Comparison of ENCODE assay signal across 21 cellular contexts in the genomic region with DNA sequence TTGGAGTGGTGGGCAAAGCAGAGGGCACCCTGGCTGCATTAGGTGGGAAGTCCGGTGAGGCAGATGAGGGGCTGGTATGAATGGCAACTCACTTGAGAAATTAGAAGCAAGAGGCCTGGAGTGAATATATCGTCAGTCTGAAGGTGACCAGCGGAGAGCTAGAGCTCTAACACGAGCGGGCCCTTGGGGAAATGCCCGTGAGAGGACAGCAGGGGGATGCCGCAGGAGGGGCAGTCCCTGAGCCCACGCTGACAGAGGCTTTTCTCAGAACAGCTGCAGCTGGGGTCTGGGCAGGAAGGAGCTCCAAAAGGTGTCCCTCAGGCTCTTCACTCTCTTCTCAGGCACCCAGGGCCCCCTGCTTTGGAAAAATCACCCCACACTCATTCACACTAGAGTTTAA. TPM values are rescaled to one million over a fixed set of nuclear protein-coding genes. Genes with fewer than 3 reads are reported as not detected.
DNase-seq lines count a peak whose midpoint lies in the region; ATAC-seq and TF ChIP-seq lines count a peak whose summit lies in the region.
"Had no signal": no experiment of that assay in that cellular context is flagged by ENCODE, and none has a peak within 500 bp of the region (broad histone marks: within the 10 kb centered on the region; RNA-seq: fewer than 3 reads in every experiment).

No MANE protein-coding gene starts in this region.

- ATAC-seq in HG03432 (IDR thresholded peaks at IDR 0.05; ENCODE audit: unreplicated experiment), result peak; percentile 33
- no peak for ATAC-seq in natural killer cell
- ATAC-seq: K562, Right ventricle myocardium inferior had no signal

- no peaks in the 10 kb centered on the region for H3K27me3 ChIP-seq in BLaER1
- no peaks in the 10 kb centered on the region for H3K27me3 ChIP-seq in neutrophil
- H3K27me3 ChIP-seq in ascending aorta, result no peaks in the 10 kb centered on the region

- TF ChIP-seq CTCF in GM13977 (IDR thresholded peaks at IDR 0.05; ENCODE audit: extremely low read depth, insufficient read depth, missing control alignments), result no peak
- no peak for TF ChIP-seq CTCF in neutrophil (IDR thresholded peaks at IDR 0.05)
- no peak for TF ChIP-seq CTCF in ascending aorta (IDR thresholded peaks at IDR 0.05)
- no peak for TF ChIP-seq CTCF in natural killer cell (IDR thresholded peaks at IDR 0.05)

- H3K9ac ChIP-seq in BLaER1, result peak overlapping the region; percentile 45; the same call in 1 of the 2 replicates

- no peak overlapping the region for H3K27ac Mint-ChIP-seq in natural killer cell

- peak overlapping the region; percentile 83 for H3K4me2 ChIP-seq in BLaER1
- H3K4me2 ChIP-seq: PC-9 had no signal

- H3K9me3 Mint-ChIP-seq in natural killer cell, result no peaks in the 10 kb centered on the region

- H3K36me3 ChIP-seq in BLaER1, result no peaks in the 10 kb centered on the region
- H3K36me3 ChIP-seq in neutrophil, result no peaks in the 10 kb centered on the region
- H3K36me3 ChIP-seq in ascending aorta, result no peaks in the 10 kb centered on the region

- no peaks in the 10 kb centered on the region for H4K20me1 ChIP-seq in BLaER1

- no peaks in the 10 kb centered on the region for H3K4me1 Mint-ChIP-seq in natural killer cell

- H3K4me3 Mint-ChIP-seq in natural killer cell, result no peak overlapping the region

- no peaks in the 10 kb centered on the region for H3K36me3 Mint-ChIP-seq in natural killer cell

- H3K27ac ChIP-seq in BLaER1 (peak overlapping the region; percentile 69; the same call in 1 of the 2 replicates), neutrophil (peak overlapping the region; percentile 54), ascending aorta (no peak overlapping the region)
- H3K27ac ChIP-seq: HL-60, PC-9, SK-N-MC had no signal

- intact Hi-C loops in ascending aorta (cut with DNase I), result no loop called here
- intact Hi-C loops in natural killer cell (cut with micrococcal nuclease), result no loop called here

- no peak overlapping the region for H3K4me3 ChIP-seq in BLaER1
- no peak overlapping the region for H3K4me3 ChIP-seq in neutrophil (ENCODE audit: low read depth in 1 of 2, low read length in 1 of 2)
- no peak overlapping the region for H3K4me3 ChIP-seq in ascending aorta
- H3K4me3 ChIP-seq: K562, PC-9, SK-N-MC had no signal

- DNase-seq in GM13977 (ENCODE audit: low spot score), result peak; percentile 67
- DNase-seq in ascending aorta (ENCODE audit: low spot score in 2 of 2), result no peak
- no peak for DNase-seq in RPMI8226
- no peak for DNase-seq in natural killer cell
- DNase-seq in EL, result no peak
- DNase-seq: 8988T, C1 segment of cervical spinal cord, DMS153, HCEC 1CT, NCI-H1092, NCI-H2107, NCI-H446, NCI-H748 treated with DMSO at 0.1 percent for 48 hours, PC-9 had no signal

- H3K4me1 ChIP-seq in BLaER1, result peaks cover 84% of the 10 kb centered on the region
- H3K4me1 ChIP-seq in neutrophil (ENCODE audit: control insufficient read depth in 1 of 2, insufficient read depth in 1 of 2, low read depth in 1 of 2, low read length in 1 of 2), result peaks cover 48 to 53% of the 10 kb centered on the region in 2 experiments
- no peaks in the 10 kb centered on the region for H3K4me1 ChIP-seq in ascending aorta

- no peaks in the 10 kb centered on the region for H3K27me3 Mint-ChIP-seq in natural killer cell (ENCODE audit: low read depth in 2 of 2)

- in situ Hi-C loops in GM13977 (cut with MboI; ENCODE audit: low pct_unique_long_range_greater_than_20kb, low sequenced_read_pairs, unreplicated experiment), result no loop called here

- H3K9me3 ChIP-seq in BLaER1 (no peaks in the 10 kb centered on the region), neutrophil (no peaks in the 10 kb centered on the region), ascending aorta (no peaks in the 10 kb centered on the region)

RNA-seq across cellular contexts. Expression of gene CD93, which starts 32.0 kb away (rescaled TPM):
- total RNA-seq in ascending aorta, result 206 TPM
- total RNA-seq in natural killer cell, result 10 to 100 TPM in 2 of 3 donors, 1 to 10 TPM in 1; 8.0 to 17.9 (median 17.2) TPM

Comparison
In these comparisons a context has a peak if more than half of its experiments do, and no peak if none do; other contexts are left out.
1. H3K27ac ChIP-seq: peak in BLaER1 (single experiment) and neutrophil (single experiment); none in ascending aorta (0 of 2).
2. RNA of gene CD93, which starts 32.0 kb away (total RNA-seq): 206 TPM in ascending aorta (single experiment); 8.0 to 17.9 TPM in natural killer cell; every median in the first group is over 10 times any median in the second.